16 cellular contexts compared by ENCODE assay signal in the genomic region with DNA sequence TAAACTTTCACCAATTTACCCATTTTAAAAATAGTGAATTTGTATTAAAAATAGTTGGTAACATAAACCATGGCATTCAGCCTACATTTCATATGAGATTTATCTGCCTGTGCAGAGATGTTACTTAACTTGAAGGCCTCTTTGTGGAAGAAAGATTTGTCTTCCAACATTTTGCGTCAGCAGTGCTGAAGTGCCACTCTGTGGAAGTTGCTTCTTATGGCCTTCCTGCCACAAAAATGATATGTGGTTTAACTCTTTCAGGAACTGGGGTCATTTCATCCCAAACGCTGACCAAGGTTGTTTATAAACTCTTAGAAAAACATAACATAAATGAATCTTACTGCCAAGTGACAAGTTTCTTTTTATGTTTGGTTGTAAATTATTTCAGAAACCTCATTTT.
DNase-seq lines count a peak whose midpoint lies in the region; ATAC-seq and TF ChIP-seq lines count a peak whose summit lies in the region.
"Had no signal": no experiment of that assay in that cellular context is flagged by ENCODE, and none has a peak within 500 bp of the region (broad histone marks: within the 10 kb centered on the region; RNA-seq: fewer than 3 reads in every experiment).

No MANE protein-coding gene starts in this region.

- no peak for ATAC-seq in right cardiac atrium
- ATAC-seq in heart left ventricle: no peak
- ATAC-seq: A549, PC-3 had no signal

- H3K27me3 ChIP-seq in left ventricle myocardium inferior (ENCODE audit: low read depth) (no peaks in the 10 kb centered on the region), right atrium auricular region (no peaks in the 10 kb centered on the region), right cardiac atrium (ENCODE audit: control insufficient read depth, insufficient read depth) (no peaks in the 10 kb centered on the region), heart left ventricle (no peaks in the 10 kb centered on the region)

- no peaks in the 10 kb centered on the region for H3K36me3 ChIP-seq in left ventricle myocardium inferior
- H3K36me3 ChIP-seq in right atrium auricular region: no peaks in the 10 kb centered on the region
- H3K36me3 ChIP-seq in heart left ventricle: no peaks in the 10 kb centered on the region

- no peaks in the 10 kb centered on the region for H3K9me3 Mint-ChIP-seq in nephron
- H3K9me3 Mint-ChIP-seq: naive B cell; stimulated activated naive CD8-positive, alpha-beta T cell treated with anti-CD3 and anti-CD28 coated beads, Interleukin-15, Interleukin-2, amounts not matched to agents 100 ng/mL and 50 ng/mL, for 24 hours had no signal

- peak overlapping the region; percentile 25 to 52 (median 41) for H3K4me3 Mint-ChIP-seq in nephron
- H3K4me3 Mint-ChIP-seq: stimulated activated naive CD8-positive, alpha-beta T cell treated with anti-CD3 and anti-CD28 coated beads, Interleukin-15, Interleukin-2, amounts not matched to agents 100 ng/mL and 50 ng/mL, for 24 hours had no signal

- peak overlapping the region; percentile 35 to 100 (median 99) for H3K27ac Mint-ChIP-seq in nephron
- H3K27ac Mint-ChIP-seq: stimulated activated naive CD8-positive, alpha-beta T cell treated with anti-CD3 and anti-CD28 coated beads, Interleukin-15, Interleukin-2, amounts not matched to agents 100 ng/mL and 50 ng/mL, for 24 hours had no signal

- peaks cover 20% of the 10 kb centered on the region for H3K36me3 Mint-ChIP-seq in nephron (ENCODE audit: low read depth)
- H3K36me3 Mint-ChIP-seq: naive B cell had no signal

- peaks cover 7% of the 10 kb centered on the region for H3K9me3 ChIP-seq in left ventricle myocardium inferior (replicated peaks)
- peaks cover 0 to 7% of the 10 kb centered on the region in 2 donors for H3K9me3 ChIP-seq in right atrium auricular region
- no peaks in the 10 kb centered on the region for H3K9me3 ChIP-seq in right cardiac atrium (ENCODE audit: control insufficient read depth, low read length)
- H3K9me3 ChIP-seq in heart left ventricle: peaks cover 0 to 9% (median 0%) of the 10 kb centered on the region in 12 donors

- WGBS in right cardiac atrium: 24% methylated on average over 2 of the region's 2 CpGs
- 37 to 48% (median 43%) methylated on average over 2 of the region's 2 CpGs for WGBS in heart left ventricle, 4 donors

- H3K4me1 ChIP-seq in left ventricle myocardium inferior: peaks cover 52% of the 10 kb centered on the region
- H3K4me1 ChIP-seq in right atrium auricular region: peaks cover 0 to 32% of the 10 kb centered on the region in 2 donors
- peaks cover 3% of the 10 kb centered on the region for H3K4me1 ChIP-seq in right cardiac atrium (ENCODE audit: control insufficient read depth, insufficient read depth, low read length)
- H3K4me1 ChIP-seq in heart left ventricle: peaks cover 0 to 37% (median 30%) of the 10 kb centered on the region in 12 donors

- H3K4me3 ChIP-seq in left ventricle myocardium inferior: no peak overlapping the region
- H3K4me3 ChIP-seq in right atrium auricular region: no peak overlapping the region
- no peak overlapping the region for H3K4me3 ChIP-seq in choroid plexus epithelial cell (ENCODE audit: low read depth, low read length)
- no peak overlapping the region for H3K4me3 ChIP-seq in right cardiac atrium (ENCODE audit: low read length)
- H3K4me3 ChIP-seq in heart left ventricle: no peak overlapping the region
- H3K4me3 ChIP-seq: A549 had no signal

- intact Hi-C loops in left ventricle myocardium inferior (cut with micrococcal nuclease) (loop anchor here (5.0 kb wide), 1 partner anchor 242 kb away; no protein-coding TSS in a partner anchor), right cardiac atrium (cut with DNase I) (loop anchor here in 3 of 4 donors (5.0 to 10.0 kb wide), 3 partner anchors 239 to 337 kb away; a partner anchor contains a TSS), heart left ventricle (cut with DNase I) (loop anchor here (2.0 to 10.0 kb wide), 12 partner anchors 72 to 462 kb away; a partner anchor contains a TSS)

- H3K4me1 Mint-ChIP-seq in nephron: peaks cover 35% of the 10 kb centered on the region

- DNase-seq in left ventricle myocardium inferior (no peak), right atrium auricular region (ENCODE audit: low spot score) (no peak), choroid plexus epithelial cell (ENCODE audit: low read depth) (peak; percentile 86), DMS79 treated with DMSO at 0.1 percent for 48 hours (lab: John Stamatoyannopoulos, UW) (no peak), right cardiac atrium (no peak), heart left ventricle (no peak)
- DNase-seq in stimulated activated CD4-positive, alpha-beta T cell treated with anti-CD3 and anti-CD28 coated beads, Interleukin-12 subunit alpha, Interleukin-12 subunit beta, amount 100 ng/mL, for 4 hours: no peak
- DNase-seq: activated T-cell treated with anti-CD3 and anti-CD28 coated beads for 4 hours, amniotic stem cell, naive B cell, NCI-H1048, NCI-H226, PC-3 had no signal

- no peaks in the 10 kb centered on the region for H3K27me3 Mint-ChIP-seq in nephron (ENCODE audit: low read depth)
- H3K27me3 Mint-ChIP-seq: naive B cell; stimulated activated naive CD8-positive, alpha-beta T cell treated with anti-CD3 and anti-CD28 coated beads, Interleukin-15, Interleukin-2, amounts not matched to agents 100 ng/mL and 50 ng/mL, for 24 hours had no signal

- no peak for TF ChIP-seq CTCF in left ventricle myocardium inferior (IDR thresholded peaks at IDR 0.05; ENCODE audit: borderline replicate concordance)
- TF ChIP-seq CTCF in right atrium auricular region (IDR thresholded peaks at IDR 0.05): no peak
- no peak for TF ChIP-seq CTCF in choroid plexus epithelial cell (conservative IDR thresholded peaks at IDR 0.05; ENCODE audit: low read depth, low read length)
- no peak for TF ChIP-seq CTCF in nephron (IDR thresholded peaks at IDR 0.05; ENCODE audit: unreplicated experiment in 3 of 3)
- no peak for TF ChIP-seq CTCF in heart left ventricle (IDR thresholded peaks at IDR 0.05)

- no peak for TF ChIP-seq POLR2A in heart left ventricle (IDR thresholded peaks at IDR 0.05)

- H3K27ac ChIP-seq in left ventricle myocardium inferior (replicated peaks) (peak overlapping the region; percentile 99), right atrium auricular region (no peak overlapping the region), right cardiac atrium (ENCODE audit: low read length) (no peak overlapping the region), heart left ventricle (peak overlapping the region in 2 of 12 donors; percentile 99 to 100)
- H3K27ac ChIP-seq: A549 had no signal
